ENCODE assay signal across 18 cellular contexts in genomic region chr2:109527846-109528705, GRCh38.
DNase-seq lines count a peak whose midpoint lies in the region; ATAC-seq, FAIRE-seq and TF ChIP-seq lines count a peak whose summit lies in the region.
"Had no signal": no experiment of that assay in that cellular context is flagged by ENCODE, and none has a peak within 500 bp of the region (broad histone marks: within the 10 kb centered on the region; RNA-seq: fewer than 3 reads in every experiment).

No MANE protein-coding gene starts in this region.

- H3K4me3 ChIP-seq in BLaER1 (peak overlapping the region; percentile 5; the same call in 1 of the 2 replicates), IMR-90 (ENCODE audit: insufficient read depth, low read depth, low read length) (no peak overlapping the region), kidney (ENCODE audit: low read length in 2 of 2) (no peak overlapping the region)
- H3K4me3 ChIP-seq: A549, GM12878, PC-9 had no signal

- H3K27ac ChIP-seq in BLaER1 = peak overlapping the region; percentile 82
- no peak overlapping the region for H3K27ac ChIP-seq in IMR-90 (ENCODE audit: insufficient read depth, low read length)
- H3K27ac ChIP-seq in kidney (ENCODE audit: low read depth in 2 of 2, low read length in 2 of 2) = no peak overlapping the region
- H3K27ac ChIP-seq: A549, PC-9 had no signal

- no peak overlapping the region for H4K91ac ChIP-seq in IMR-90 (ENCODE audit: insufficient read depth, low read depth, low read length)

- H3K9me1 ChIP-seq in IMR-90 (ENCODE audit: insufficient read depth, low read length) = 0 out of 2 replicates have a peak, but pooled peaks cover 3% of the 10 kb centered on the region

- no peaks in the 10 kb centered on the region for H3K79me1 ChIP-seq in IMR-90 (ENCODE audit: low read depth in 1 of 2, low read length in 2 of 2)

- H3K18ac ChIP-seq in IMR-90 (ENCODE audit: low read depth, low read length) = no peak overlapping the region

- H3K23ac ChIP-seq in IMR-90 (ENCODE audit: low read depth, low read length) = no peak overlapping the region

- H3K4me3 Mint-ChIP-seq in osteocyte (ENCODE audit: unreplicated experiment) = no peak overlapping the region

- POLR2A ChIA-PET in IMR-90 (lab: Charles Lee; ENCODE audit: unreplicated experiment) = no interaction called here

- DNase-seq in IMR-90 (no peak), kidney (peak; percentile 43), osteocyte (ENCODE audit: extremely low spot score, unreplicated experiment) (peak; percentile 76), NCI-H345 (lab: John Stamatoyannopoulos, UW) (no peak)
- DNase-seq in stimulated activated CD4-positive, alpha-beta T cell treated with anti-CD3 and anti-CD28 coated beads, Interleukin-4, amount 100 ng/mL, for 4 hours = no peak
- no peak for DNase-seq in activated effector memory CD4-positive, alpha-beta T cell treated with Interleukin-2 at 50 U/mL for 16 hours
- DNase-seq: KBM-7, NCI-H1092, NCI-H1694, NCI-H2107, NCI-H446, PC-9 had no signal

- TF ChIP-seq POLR2A in IMR-90 (IDR thresholded peaks at IDR 0.05; ENCODE audit: low read depth, low read length) = no peak

- BruUV-seq in IMR-90 (replicated peaks; lab: Mats Ljungman, UMichigan) = no TSS peak

- peak overlapping the region; percentile 52 for H2AFZ ChIP-seq in IMR-90 (replicated peaks; ENCODE audit: low read length, poor library complexity)
- H2AFZ ChIP-seq: PC-9 had no signal

- H2BK5ac ChIP-seq in IMR-90 (ENCODE audit: low read depth, low read length, poor library complexity, severe bottlenecking) = no peak overlapping the region

- no peaks in the 10 kb centered on the region for H3K27me3 Mint-ChIP-seq in osteocyte (ENCODE audit: unreplicated experiment)

- H3K4me2 ChIP-seq in BLaER1 (peak overlapping the region; percentile 80), IMR-90 (ENCODE audit: low read depth, low read length) (no peak overlapping the region)
- H3K4me2 ChIP-seq: A549, PC-9 had no signal

- no peak overlapping the region for H3K14ac ChIP-seq in IMR-90 (replicated peaks; ENCODE audit: low read depth, low read length)

- dilution Hi-C loops in IMR-90 (cut with HindIII; ENCODE audit: low sequenced_read_pairs, unreplicated experiment) = no loop called here

- no peak overlapping the region for H2BK15ac ChIP-seq in IMR-90 (ENCODE audit: low read depth, low read length)

- no peak overlapping the region for H3K56ac ChIP-seq in IMR-90 (ENCODE audit: extremely low read depth, insufficient read depth, low read length)

- TF ChIP-seq CTCF in IMR-90 (conservative IDR thresholded peaks at IDR 0.05; ENCODE audit: low read depth, low read length) (no peak), kidney (IDR thresholded peaks at IDR 0.05; ENCODE audit: borderline replicate concordance, extremely low read depth, insufficient read depth) (no peak), osteocyte (IDR thresholded peaks at IDR 0.05) (no peak)

- no peak for FAIRE-seq in kidney (lab: Jason Lieb, UNC)
- FAIRE-seq: A549, GM12878, GM18507, HTR-8/SVneo had no signal

- CTCF ChIA-PET in IMR-90 (lab: Yijun Ruan, JAX) = no interaction called here

- peaks cover 100% of the 10 kb centered on the region for H3K4me1 ChIP-seq in BLaER1
- no peaks in the 10 kb centered on the region; the same call in 1 of the 2 replicates for H3K4me1 ChIP-seq in IMR-90 (ENCODE audit: control insufficient read depth, insufficient read depth, low read length)
- peaks cover 0 to 5% of the 10 kb centered on the region in 2 donors for H3K4me1 ChIP-seq in kidney (ENCODE audit: control insufficient read depth in 1 of 2, insufficient read depth in 1 of 2, low read depth in 1 of 2, low read length in 2 of 2)
- H3K4me1 ChIP-seq: A549 had no signal

- in situ Hi-C loops in IMR-90 (cut with MboI; ENCODE audit: low sequenced_read_pairs) = no loop called here

- H4K8ac ChIP-seq in IMR-90 (ENCODE audit: low read depth in 2 of 2, low read length in 2 of 2) = no peak overlapping the region

- no peak overlapping the region for H3K4ac ChIP-seq in IMR-90 (ENCODE audit: low read depth, low read length)

- H3K9ac ChIP-seq in BLaER1 (no peak overlapping the region), IMR-90 (ENCODE audit: low read depth, low read length) (no peak overlapping the region), kidney (ENCODE audit: low read length in 2 of 2) (no peak overlapping the region)

- H2AK5ac ChIP-seq in IMR-90 (ENCODE audit: low read depth, low read length) = no peak overlapping the region

- no peaks in the 10 kb centered on the region for H3K9me3 Mint-ChIP-seq in osteocyte (ENCODE audit: unreplicated experiment)

- H3K4me1 Mint-ChIP-seq in osteocyte (ENCODE audit: unreplicated experiment) = peaks cover 33% of the 10 kb centered on the region

- 67% methylated on average over 1 of the region's 16 CpGs; no CpG with 5 or more reads in 1 of the 2 experiments for WGBS in IMR-90 (ENCODE audit: extremely low coverage in 2 of 2, insufficient read length in 1 of 2), 2 experiments

- no peak overlapping the region for H4K5ac ChIP-seq in IMR-90 (ENCODE audit: low read depth, low read length)

- H2AK9ac ChIP-seq in IMR-90 (replicated peaks; ENCODE audit: low read depth, low read length, poor library complexity) = no peak overlapping the region

- H3K36me3 ChIP-seq in BLaER1 (no peaks in the 10 kb centered on the region), IMR-90 (ENCODE audit: control insufficient read depth, insufficient read depth, low read length) (no peaks in the 10 kb centered on the region), kidney (ENCODE audit: control insufficient read depth in 1 of 2, insufficient read depth in 2 of 2, low read length in 2 of 2) (no peaks in the 10 kb centered on the region)

- no peak overlapping the region for H2BK120ac ChIP-seq in IMR-90 (ENCODE audit: low read depth, low read length)

- ATAC-seq in IMR-90 (ENCODE audit: low read depth) = no peak
- ATAC-seq: A549, GM12878, Right ventricle myocardium inferior had no signal

- no peak for TF ChIP-seq RAD21 in IMR-90 (IDR thresholded peaks at IDR 0.05; ENCODE audit: low read length)

- no peaks in the 10 kb centered on the region for H3K36me3 Mint-ChIP-seq in osteocyte (ENCODE audit: unreplicated experiment)

- H3K9me3 ChIP-seq in BLaER1 = no peaks in the 10 kb centered on the region; the same call in 1 of the 2 replicates
- H3K9me3 ChIP-seq in IMR-90 (ENCODE audit: control insufficient read depth, insufficient read depth, low read length) = no peaks in the 10 kb centered on the region
- H3K9me3 ChIP-seq in kidney (ENCODE audit: control insufficient read depth in 1 of 2, low read length in 2 of 2) = no peaks in the 10 kb centered on the region
- H3K9me3 ChIP-seq: A549 had no signal

- H3K27ac Mint-ChIP-seq in osteocyte (ENCODE audit: unreplicated experiment) = no peak overlapping the region

- intact Hi-C loops in IMR-90 (cut with micrococcal nuclease) (no loop called here), kidney (cut with DNase I) (no loop called here)

- no peak overlapping the region for H2BK20ac ChIP-seq in IMR-90 (ENCODE audit: low read depth, low read length)

- H4K20me1 ChIP-seq in BLaER1 = no peaks in the 10 kb centered on the region
- H4K20me1 ChIP-seq in IMR-90 (ENCODE audit: insufficient read depth, low read length) = no peaks in the 10 kb centered on the region

- H3K27me3 ChIP-seq in BLaER1 (no peaks in the 10 kb centered on the region), IMR-90 (ENCODE audit: control insufficient read depth, insufficient read depth, low read length) (peaks cover 38% of the 10 kb centered on the region)

TF ChIP-seq in IMR-90, 13 proteins besides CTCF, POLR2A, EP300 and RAD21:
- TF ChIP-seq NFE2L2 (IDR thresholded peaks at IDR 0.05; ENCODE audit: low read depth, low read length) (no peak), MXI1 (IDR thresholded peaks at IDR 0.05; ENCODE audit: borderline replicate concordance, low read depth, low read length) (no peak), CEBPB (IDR thresholded peaks at IDR 0.05; ENCODE audit: low read depth, low read length) (no peak), BHLHE40 (IDR thresholded peaks at IDR 0.05; ENCODE audit: low read depth, low read length) (no peak), RCOR1 (IDR thresholded peaks at IDR 0.05; ENCODE audit: insufficient replicate concordance, low read length) (no peak), RFX5 (IDR thresholded peaks at IDR 0.05; ENCODE audit: low read depth, low read length) (no peak), SMC3 (IDR thresholded peaks at IDR 0.05; ENCODE audit: low read depth, low read length) (no peak), CHD1 (IDR thresholded peaks at IDR 0.05; ENCODE audit: low read depth, low read length) (no peak), MAZ (IDR thresholded peaks at IDR 0.05; ENCODE audit: borderline replicate concordance, low read depth, low read length) (no peak), MAFK (IDR thresholded peaks at IDR 0.05; ENCODE audit: low read depth, low read length) (no peak), FOS (IDR thresholded peaks at IDR 0.05; ENCODE audit: low read depth, low read length) (no peak)

Comparison
In these comparisons a context has a peak if more than half of its experiments do, and no peak if none do; other contexts are left out.
1. DNase-seq: peak in kidney (single experiment) and osteocyte (single experiment); none in IMR-90 (single experiment), stimulated activated CD4-positive, alpha-beta T cell treated with anti-CD3 and anti-CD28 coated beads, Interleukin-4, amount 100 ng/mL, for 4 hours (0 of 2), NCI-H345 (single experiment) and activated effector memory CD4-positive, alpha-beta T cell treated with Interleukin-2 at 50 U/mL for 16 hours (single experiment).